In the genomic region with DNA sequence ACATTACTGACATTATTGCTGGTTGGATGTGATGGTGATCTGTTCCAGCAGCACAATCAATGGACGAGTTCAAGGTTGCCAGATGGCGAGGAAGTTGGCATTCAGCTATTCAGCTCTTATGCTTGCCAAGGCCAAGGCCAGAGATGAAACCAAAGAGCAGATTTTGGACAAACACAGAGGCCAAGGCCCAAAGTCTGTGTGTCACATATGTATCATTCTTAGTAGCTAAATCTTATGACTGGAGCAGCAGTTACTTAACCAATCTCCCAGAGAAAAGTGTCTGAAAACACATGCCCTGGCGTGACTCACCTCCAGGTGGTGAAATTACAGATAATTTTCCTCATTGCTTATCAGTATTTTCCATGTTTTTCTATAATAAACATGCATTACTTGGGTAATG, we compare ENCODE assay signal across 16 cellular contexts.
DNase-seq lines count a peak whose midpoint lies in the region; ATAC-seq and TF ChIP-seq lines count a peak whose summit lies in the region.
"Had no signal": no experiment of that assay in that cellular context is flagged by ENCODE, and none has a peak within 500 bp of the region (broad histone marks: within the 10 kb centered on the region; RNA-seq: fewer than 3 reads in every experiment).

No MANE protein-coding gene starts in this region.

- intact Hi-C loops in right lobe of liver (cut with DNase I), result no loop called here

- no peaks in the 10 kb centered on the region for H3K4me1 ChIP-seq in right lobe of liver

- no peak overlapping the region for H3K4me3 ChIP-seq in epithelial cell of esophagus (ENCODE audit: low read length)
- no peak overlapping the region for H3K4me3 ChIP-seq in right lobe of liver
- H3K4me3 ChIP-seq: skin epidermis had no signal

- DNase-seq in ELR (ENCODE audit: low read depth) (peak; percentile 5), NCI-H446 (lab: John Stamatoyannopoulos, UW) (peak; percentile 86 to 98), epithelial cell of esophagus (ENCODE audit: low read depth) (peak; percentile 53), right lobe of liver (peak; percentile 34 to 72 (median 62)), middle frontal gyrus (ENCODE audit: extremely low spot score, low spot score) (no peak)
- no peak for DNase-seq in activated naive CD4-positive, alpha-beta T cell treated with anti-CD3 and anti-CD28 coated beads, Interleukin-2, amount 50 U/mL, for 16 hours
- DNase-seq: activated CD4-positive, alpha-beta T cell treated with anti-CD3 and anti-CD28 coated beads, Interleukin-2, amount 10 ng/mL, durations not matched to agents 24 days and 14 days; activated naive CD4-positive, alpha-beta T cell treated with anti-CD3 and anti-CD28 coated beads, Interleukin-2, amount 10 ng/mL, durations not matched to agents 7 days and 5 days; activated T-cell treated with anti-CD3 and anti-CD28 coated beads for 4 hours; naive thymus-derived CD8-positive, alpha-beta T cell; NCI-H1417; Right ventricle myocardium superior; stimulated activated CD4-positive, alpha-beta T cell treated with anti-CD3 and anti-CD28 coated beads, Interleukin-4, amount 100 ng/mL, for 24 hours had no signal

- no peaks in the 10 kb centered on the region for H3K36me3 ChIP-seq in right lobe of liver

- H3K27me3 ChIP-seq in right lobe of liver, result no peaks in the 10 kb centered on the region

- ATAC-seq in right lobe of liver (peak; percentile 88 to 97 (median 96)), GM18909 (IDR thresholded peaks at IDR 0.05; ENCODE audit: poor library complexity, unreplicated experiment) (no peak), HG02852 (IDR thresholded peaks at IDR 0.05; ENCODE audit: unreplicated experiment) (no peak)
- ATAC-seq: naive thymus-derived CD8-positive, alpha-beta T cell had no signal

- 9% methylated on average over 3 of the region's 3 CpGs for WGBS in right lobe of liver (ENCODE audit: insufficient coverage, low coverage, low lambda C conversion rate, missing lambda C conversion rate)

- H3K9me3 ChIP-seq in right lobe of liver, result no peaks in the 10 kb centered on the region

- H3K27ac ChIP-seq in right lobe of liver, result no peak overlapping the region
- H3K27ac ChIP-seq: skin epidermis had no signal

- no peak for TF ChIP-seq CTCF in epithelial cell of esophagus (IDR thresholded peaks at IDR 0.05; ENCODE audit: insufficient read depth, low read depth, low read length, missing control alignments)
- TF ChIP-seq CTCF in right lobe of liver (IDR thresholded peaks at IDR 0.05), result no peak

- no peak for TF ChIP-seq POLR2A in right lobe of liver (IDR thresholded peaks at IDR 0.05)

Comparison
In these comparisons a context has a peak if more than half of its experiments do, and no peak if none do; other contexts are left out.
1. DNase-seq: peak in ELR (single experiment), NCI-H446 (2 of 2), epithelial cell of esophagus (single experiment) and right lobe of liver (3 of 3); none in middle frontal gyrus (single experiment) and activated naive CD4-positive, alpha-beta T cell treated with anti-CD3 and anti-CD28 coated beads, Interleukin-2, amount 50 U/mL, for 16 hours (single experiment).
2. ATAC-seq: peak in right lobe of liver (4 of 4); none in GM18909 (single experiment) and HG02852 (single experiment).